1 cellular context compared by ENCODE assay signal in genomic region chr17:45834471-45835396, GRCh38.
TF ChIP-seq lines count a peak whose summit lies in the region.

No MANE protein-coding gene starts in this region.

TF ChIP-seq in HCT116, 20 proteins besides CTCF, POLR2A, EP300 and RAD21:
- TF ChIP-seq MAX (IDR thresholded peaks at IDR 0.05): no peak
- no peak for TF ChIP-seq ZNF274 (IDR thresholded peaks at IDR 0.05; ENCODE audit: low read depth, low read length)
- TF ChIP-seq EZH2phosphoT487 (IDR thresholded peaks at IDR 0.05; ENCODE audit: borderline replicate concordance): no peak
- no peak for TF ChIP-seq ATF3 (IDR thresholded peaks at IDR 0.05)
- TF ChIP-seq TCF7L2 (IDR thresholded peaks at IDR 0.05; ENCODE audit: borderline replicate concordance, extremely low read depth, insufficient read depth, insufficient read length): no peak
- TF ChIP-seq ELF1 (IDR thresholded peaks at IDR 0.05; ENCODE audit: borderline replicate concordance, low read depth): no peak
- TF ChIP-seq JUND (IDR thresholded peaks at IDR 0.05): no peak
- no peak for TF ChIP-seq SRF (IDR thresholded peaks at IDR 0.05; ENCODE audit: low read depth)
- no peak for TF ChIP-seq REST (IDR thresholded peaks at IDR 0.05; ENCODE audit: low read depth)
- no peak for TF ChIP-seq YY1 (IDR thresholded peaks at IDR 0.05; ENCODE audit: extremely low read depth, insufficient replicate concordance, low read depth, low read length)
- TF ChIP-seq EGR1 (IDR thresholded peaks at IDR 0.05; ENCODE audit: low read depth): no peak
- no peak for TF ChIP-seq POLR2AphosphoS5 (IDR thresholded peaks at IDR 0.05; ENCODE audit: low read depth, low read length)
- TF ChIP-seq ZFX (IDR thresholded peaks at IDR 0.05): no peak; the same call in 1 of the 2 replicates
- TF ChIP-seq SP1 (IDR thresholded peaks at IDR 0.05; ENCODE audit: low read depth): no peak
TF ChIP-seq in HCT116: peak in this region for 0.
